Comparison of ENCODE assay signal across 22 cellular contexts in the genomic region with DNA sequence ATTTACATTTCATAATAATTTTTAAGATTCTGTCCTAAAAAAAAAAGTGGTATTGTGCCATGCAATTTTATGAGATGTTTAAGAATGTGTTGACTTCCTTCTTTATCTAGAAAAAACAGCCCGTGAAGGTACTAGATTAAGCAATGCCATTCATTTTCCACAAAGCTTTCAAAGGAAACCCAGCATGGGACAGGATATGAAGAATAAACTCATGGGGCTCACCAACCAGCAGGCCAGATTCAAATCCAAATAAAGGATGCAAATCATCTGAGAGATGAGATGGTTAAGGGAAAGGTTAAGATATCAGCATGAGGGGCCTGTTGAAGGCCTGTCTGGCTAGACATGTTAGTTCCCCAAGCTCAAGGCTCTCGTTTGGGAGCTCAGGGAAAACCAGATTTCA.
DNase-seq lines count a peak whose midpoint lies in the region; ATAC-seq, FAIRE-seq and TF ChIP-seq lines count a peak whose summit lies in the region.
"Had no signal": no experiment of that assay in that cellular context is flagged by ENCODE, and none has a peak within 500 bp of the region (broad histone marks: within the 10 kb centered on the region; RNA-seq: fewer than 3 reads in every experiment).

No MANE protein-coding gene starts in this region.

- TF ChIP-seq CTCF in choroid plexus epithelial cell (conservative IDR thresholded peaks at IDR 0.05; ENCODE audit: low read depth, low read length): no peak
- no peak for TF ChIP-seq CTCF in nephron progenitor cell (IDR thresholded peaks at IDR 0.05)
- no peak for TF ChIP-seq CTCF in activated CD8-positive, alpha-beta T cell treated with anti-CD3 and anti-CD28 coated beads for 36 hours (IDR thresholded peaks at IDR 0.05)

- CTCF ChIA-PET in activated CD8-positive, alpha-beta T cell treated with anti-CD3 and anti-CD28 coated beads for 36 hours (lab: Charles Lee): interaction anchor here (0.7 to 1.3 kb wide), 14 partner anchors 11 to 742 kb away, joined by 3 to 6 read pairs (median 4); a partner anchor contains a TSS

- POLR2A ChIA-PET in activated CD8-positive, alpha-beta T cell treated with anti-CD3 and anti-CD28 coated beads for 36 hours (lab: Charles Lee): no interaction called here

- peak; percentile 99 for FAIRE-seq in G401.6 (lab: Jason Lieb, UNC)
- FAIRE-seq: K562 had no signal

- no peak overlapping the region for H3K4me3 ChIP-seq in choroid plexus epithelial cell (ENCODE audit: low read depth, low read length)
- H3K4me3 ChIP-seq: coronary artery, K562, lower lobe of right lung, right lobe of liver, transverse colon had no signal

- H3K27me3 Mint-ChIP-seq in nephron progenitor cell (ENCODE audit: low read depth, poor library complexity): no peaks in the 10 kb centered on the region
- H3K27me3 Mint-ChIP-seq in activated CD8-positive, alpha-beta T cell treated with anti-CD3 and anti-CD28 coated beads for 36 hours: no peaks in the 10 kb centered on the region
- H3K27me3 Mint-ChIP-seq: activated CD4-positive, alpha-beta T cell treated with anti-CD3 and anti-CD28 coated beads, Interleukin-2, amount 10 ng/mL, durations not matched to agents 7 days and 5 days; activated naive CD8-positive, alpha-beta T cell treated with anti-CD3 and anti-CD28 coated beads, Interleukin-2, amount 10 ng/mL, durations not matched to agents 7 days and 5 days had no signal

- DNase-seq in NCI-H226 (peak; percentile 54), choroid plexus epithelial cell (ENCODE audit: low read depth) (peak; percentile 95), nephron progenitor cell (no peak), middle frontal gyrus (ENCODE audit: extremely low spot score, low spot score) (no peak), glomerular visceral epithelial cell (ENCODE audit: extremely low spot score) (no peak)
- DNase-seq in activated CD8-positive, alpha-beta T cell treated with anti-CD3 and anti-CD28 coated beads for 36 hours: no peak
- DNase-seq in stimulated activated naive CD4-positive, alpha-beta T cell (lab: John Stamatoyannopoulos, UW): no peak
- DNase-seq: activated CD4-positive, alpha-beta T cell treated with anti-CD3 and anti-CD28 coated beads, Interleukin-2, amount 10 ng/mL, durations not matched to agents 7 days and 5 days; activated naive CD8-positive, alpha-beta T cell treated with anti-CD3 and anti-CD28 coated beads, Interleukin-2, amount 10 ng/mL, durations not matched to agents 7 days and 5 days; activated T-cell treated with anti-CD3 and anti-CD28 coated beads, Interleukin-2, amount 50 U/mL, for 48 hours; CD8-positive, alpha-beta T cell; lower lobe of right lung; NCI-H2029 treated with DMSO at 0.1 percent for 48 hours; NCI-H748 treated with DMSO at 0.1 percent for 48 hours; right lobe of liver; stimulated activated CD4-positive, alpha-beta T cell treated with anti-CD3 and anti-CD28 coated beads, Interleukin-4, amount 100 ng/mL, for 1 hour; transverse colon had no signal

- H3K4me1 Mint-ChIP-seq in nephron progenitor cell: peaks cover 20% of the 10 kb centered on the region
- peaks cover 33% of the 10 kb centered on the region for H3K4me1 Mint-ChIP-seq in activated CD8-positive, alpha-beta T cell treated with anti-CD3 and anti-CD28 coated beads for 36 hours (ENCODE audit: low read depth)

- peaks cover 16% of the 10 kb centered on the region for H3K9me3 Mint-ChIP-seq in nephron progenitor cell
- H3K9me3 Mint-ChIP-seq in activated CD8-positive, alpha-beta T cell treated with anti-CD3 and anti-CD28 coated beads for 36 hours: no peaks in the 10 kb centered on the region
- H3K9me3 Mint-ChIP-seq: CD8-positive, alpha-beta T cell; T-helper 2 cell treated with Interferon-gamma antibody and Interleukin-4, amounts not matched to agents 5 μg/mL and 100 μg/mL, for 36 hours had no signal

- no peak overlapping the region for H3K4me3 Mint-ChIP-seq in nephron progenitor cell
- H3K4me3 Mint-ChIP-seq in activated CD8-positive, alpha-beta T cell treated with anti-CD3 and anti-CD28 coated beads for 36 hours: no peak overlapping the region
- H3K4me3 Mint-ChIP-seq: activated CD4-positive, alpha-beta T cell treated with anti-CD3 and anti-CD28 coated beads, Interleukin-2, amount 10 ng/mL, durations not matched to agents 7 days and 5 days; activated naive CD8-positive, alpha-beta T cell treated with anti-CD3 and anti-CD28 coated beads, Interleukin-2, amount 10 ng/mL, durations not matched to agents 7 days and 5 days; CD8-positive, alpha-beta T cell; T-helper 2 cell treated with Interferon-gamma antibody and Interleukin-4, amounts not matched to agents 5 μg/mL and 100 μg/mL, for 36 hours had no signal

- peak overlapping the region; percentile 78 for H3K27ac Mint-ChIP-seq in nephron progenitor cell
- H3K27ac Mint-ChIP-seq in activated CD8-positive, alpha-beta T cell treated with anti-CD3 and anti-CD28 coated beads for 36 hours: no peak overlapping the region
- H3K27ac Mint-ChIP-seq: activated CD4-positive, alpha-beta T cell treated with anti-CD3 and anti-CD28 coated beads, Interleukin-2, amount 10 ng/mL, durations not matched to agents 7 days and 5 days; activated naive CD8-positive, alpha-beta T cell treated with anti-CD3 and anti-CD28 coated beads, Interleukin-2, amount 10 ng/mL, durations not matched to agents 7 days and 5 days; CD8-positive, alpha-beta T cell; T-helper 2 cell treated with Interferon-gamma antibody and Interleukin-4, amounts not matched to agents 5 μg/mL and 100 μg/mL, for 36 hours had no signal

- peaks cover 17% of the 10 kb centered on the region for H3K36me3 Mint-ChIP-seq in nephron progenitor cell (ENCODE audit: low read depth)
- H3K36me3 Mint-ChIP-seq in activated CD8-positive, alpha-beta T cell treated with anti-CD3 and anti-CD28 coated beads for 36 hours (ENCODE audit: low read depth): peaks cover 3% of the 10 kb centered on the region
- H3K36me3 Mint-ChIP-seq: activated naive CD8-positive, alpha-beta T cell treated with anti-CD3 and anti-CD28 coated beads, Interleukin-2, amount 10 ng/mL, durations not matched to agents 7 days and 5 days; CD8-positive, alpha-beta T cell had no signal

- intact Hi-C loops in activated CD8-positive, alpha-beta T cell treated with anti-CD3 and anti-CD28 coated beads for 36 hours (cut with micrococcal nuclease): no loop called here

- no peak for ATAC-seq in activated CD8-positive, alpha-beta T cell treated with anti-CD3 and anti-CD28 coated beads for 36 hours
- ATAC-seq: CD8-positive, alpha-beta T cell; K562; lower lobe of right lung; Right ventricle myocardium inferior had no signal

Comparison
In these comparisons a context has a peak if more than half of its experiments do, and no peak if none do; other contexts are left out.
1. DNase-seq: peak in NCI-H226 (single experiment) and choroid plexus epithelial cell (single experiment); none in nephron progenitor cell (single experiment), activated CD8-positive, alpha-beta T cell treated with anti-CD3 and anti-CD28 coated beads for 36 hours (single experiment), middle frontal gyrus (single experiment), glomerular visceral epithelial cell (single experiment) and stimulated activated naive CD4-positive, alpha-beta T cell (0 of 6).